ENCODE assay signal across 8 cellular contexts in the genomic region with DNA sequence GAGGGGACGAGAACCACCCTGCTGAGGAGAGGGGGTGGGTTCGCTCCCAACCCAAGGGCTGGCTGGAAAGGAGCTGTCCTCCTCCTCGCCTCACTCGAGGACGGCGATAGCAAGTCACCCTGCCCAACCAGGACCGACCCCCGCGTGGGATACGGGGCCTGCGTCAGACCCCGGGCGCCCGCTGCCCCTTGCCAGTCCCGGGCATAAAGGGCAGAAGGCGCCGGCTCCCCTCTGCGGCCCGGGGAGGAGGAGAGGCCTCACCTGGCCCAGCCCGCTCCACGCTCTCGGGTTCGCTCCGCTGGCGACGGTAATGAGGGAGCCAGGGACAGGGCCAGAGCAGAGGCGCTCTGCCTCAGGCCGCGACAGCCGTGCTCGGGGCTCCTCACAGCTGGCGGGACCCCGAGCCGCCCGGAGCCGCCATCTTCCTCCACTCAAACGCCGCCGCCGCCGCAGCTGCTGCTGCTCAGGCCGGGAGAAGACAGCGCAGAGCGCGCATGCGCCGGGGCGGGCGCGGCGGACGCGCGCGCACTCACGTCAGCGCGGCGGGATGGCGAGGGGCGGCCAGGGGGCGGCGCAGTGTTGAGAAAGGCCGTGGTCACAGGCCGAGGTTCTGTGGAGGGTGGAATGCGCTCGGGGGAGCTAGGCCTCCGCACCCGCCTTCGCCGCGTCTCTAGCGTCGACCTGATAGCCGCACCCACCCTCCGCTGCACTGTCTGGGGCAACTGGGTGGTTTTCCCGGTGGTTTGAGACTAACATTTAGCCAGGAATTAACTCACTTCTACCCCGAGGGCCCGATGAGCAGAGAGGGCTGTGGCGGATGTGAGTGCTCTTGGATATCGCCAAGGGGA. TPM values are rescaled to one million over a fixed set of nuclear protein-coding genes. Genes with fewer than 3 reads are reported as not detected.
DNase-seq lines count a peak whose midpoint lies in the region; ATAC-seq and TF ChIP-seq lines count a peak whose summit lies in the region.

A gene (minus strand): TSS at position 487 of the 848 bp plus-strand sequence. CDS start 37,062 bp downstream, outside the sequence.

- H3K36me3 Mint-ChIP-seq in activated T-cell treated with anti-CD3 and anti-CD28 coated beads, Interleukin-2, amount 50 U/mL, for 4 hours (ENCODE audit: insufficient read depth) = no peaks in the 10 kb centered on the region

- H3K9me3 ChIP-seq in KOPT-K1 (ENCODE audit: insufficient read depth, low read length, poor library complexity, severe bottlenecking) = no peaks in the 10 kb centered on the region
- H3K9me3 ChIP-seq in Panc1 (ENCODE audit: control insufficient read depth, insufficient read depth, low read depth, low read length) = no peaks in the 10 kb centered on the region
- H3K9me3 ChIP-seq in esophagus muscularis mucosa = no peaks in the 10 kb centered on the region

- WGBS in esophagus muscularis mucosa = 3% methylated on average over 6 of the region's 81 CpGs

- DNase-seq in DMS79 treated with DMSO at 0.1 percent for 48 hours (lab: John Stamatoyannopoulos, UW) = peak; percentile 96
- DNase-seq in Panc1 (ENCODE audit: low read depth, low spot score) = no peak
- peak; percentile 87 for DNase-seq in activated T-cell treated with anti-CD3 and anti-CD28 coated beads, Interleukin-2, amount 50 U/mL, for 4 hours
- DNase-seq in esophagus muscularis mucosa (ENCODE audit: extremely low spot score) = peak; percentile 96
- peak; percentile 93 for DNase-seq in myocyte (ENCODE audit: low read depth)
- peak; percentile 81 to 90 for DNase-seq in stimulated activated CD8-positive, alpha-beta memory T cell treated with anti-CD3 and anti-CD28 coated beads, Interleukin-7, amount 100 ng/mL, for 48 hours (ENCODE audit: extremely low read depth in 1 of 2, low read depth in 1 of 2)

- H3K4me1 Mint-ChIP-seq in activated T-cell treated with anti-CD3 and anti-CD28 coated beads, Interleukin-2, amount 50 U/mL, for 4 hours (ENCODE audit: low read depth) = peaks cover 34% of the 10 kb centered on the region

- H3K36me3 ChIP-seq in KOPT-K1 (ENCODE audit: insufficient read depth, low read length) (no peaks in the 10 kb centered on the region), Panc1 (ENCODE audit: control insufficient read depth, insufficient read depth, low read length) (no peaks in the 10 kb centered on the region; the same call in 1 of the 2 replicates), esophagus muscularis mucosa (no peaks in the 10 kb centered on the region)

- peaks cover 29% of the 10 kb centered on the region for H3K4me1 ChIP-seq in Panc1 (ENCODE audit: control insufficient read depth, insufficient read depth, low read length)
- H3K4me1 ChIP-seq in esophagus muscularis mucosa = peaks cover 22 to 42% (median 39%) of the 10 kb centered on the region in 4 donors

- peak; percentile 88 for ATAC-seq in GM21786 (IDR thresholded peaks at IDR 0.05; ENCODE audit: unreplicated experiment)
- peak; percentile 95 for ATAC-seq in Panc1
- ATAC-seq in activated T-cell treated with anti-CD3 and anti-CD28 coated beads, Interleukin-2, amount 50 U/mL, for 4 hours = peak; percentile 94

- intact Hi-C loops in Panc1 (cut with micrococcal nuclease; ENCODE audit: unreplicated experiment) (no loop called here), esophagus muscularis mucosa (cut with DNase I) (no loop called here)

- H3K4me3 ChIP-seq in Panc1 (ENCODE audit: low read depth in 2 of 2, low read length in 2 of 2) (peak within 1 kb of the TSS; percentile 75), esophagus muscularis mucosa (peak within 1 kb of the TSS; percentile 81 to 95 (median 86))

- no TSS peak for BruUV-seq in Panc1 (replicated peaks; lab: Mats Ljungman, UMichigan)

- H3K4me3 Mint-ChIP-seq in activated T-cell treated with anti-CD3 and anti-CD28 coated beads, Interleukin-2, amount 50 U/mL, for 4 hours = peak within 1 kb of the TSS; percentile 97

- no peak for TF ChIP-seq CTCF in Panc1 (IDR thresholded peaks at IDR 0.05)
- peak; percentile 47 to 52 (median 52) for TF ChIP-seq CTCF in esophagus muscularis mucosa (IDR thresholded peaks at IDR 0.05)

- CTCF ChIA-PET in Panc1 (lab: Charles Lee) = interaction anchor here (1.5 kb wide), 1 partner anchor 11 kb away, joined by 7 read pairs; no protein-coding TSS in a partner anchor

- no peaks in the 10 kb centered on the region for H3K27me3 Mint-ChIP-seq in activated T-cell treated with anti-CD3 and anti-CD28 coated beads, Interleukin-2, amount 50 U/mL, for 4 hours (ENCODE audit: low read depth)

- peak within 1 kb of the TSS; percentile 87 for H3K27ac ChIP-seq in KOPT-K1 (ENCODE audit: low read depth, low read length, poor library complexity, severe bottlenecking)
- peak within 1 kb of the TSS; percentile 97 for H3K27ac ChIP-seq in Panc1 (ENCODE audit: low read length)
- H3K27ac ChIP-seq in esophagus muscularis mucosa (replicated peaks in 1 of 4) = peak within 1 kb of the TSS; percentile 93 to 97 (median 97)

- TF ChIP-seq EP300 in esophagus muscularis mucosa (IDR thresholded peaks at IDR 0.05) = no peak

- POLR2A ChIA-PET in Panc1 (lab: Charles Lee) = interaction anchor here (0.6 kb wide), 3 partner anchors 11 to 23 kb away, joined by 3 to 8 read pairs (median 4); no protein-coding TSS in a partner anchor

- TF ChIP-seq POLR2A in esophagus muscularis mucosa (IDR thresholded peaks at IDR 0.05; ENCODE audit: low read depth) = peak; percentile 63

- H3K9me3 Mint-ChIP-seq in activated T-cell treated with anti-CD3 and anti-CD28 coated beads, Interleukin-2, amount 50 U/mL, for 4 hours = no peaks in the 10 kb centered on the region

- H3K27me3 ChIP-seq in Panc1 (ENCODE audit: control insufficient read depth, insufficient read depth, low read length) = no peaks in the 10 kb centered on the region
- H3K27me3 ChIP-seq in esophagus muscularis mucosa = no peaks in the 10 kb centered on the region

- in situ Hi-C loops in Panc1 (cut with HindIII; ENCODE audit: low pct_unique_long_range_greater_than_20kb, low sequenced_read_pairs) = no loop called here

RNA-seq across cellular contexts. Expression of the gene that starts here (rescaled TPM):
- total RNA-seq in Panc1 (2021; ENCODE audit: unreplicated experiment) (25.7 TPM), esophagus muscularis mucosa (10 to 100 TPM; 22.0 to 52.6 (median 35.3) TPM), myocyte (14.8 and 17.7 TPM in 2 replicates)
- polyA plus RNA-seq in Panc1 (2012; ENCODE audit: insufficient read length) = 14.2 TPM
- total RNA-seq in activated T-cell treated with anti-CD3 and anti-CD28 coated beads, Interleukin-2, amount 50 U/mL, for 4 hours = 10 to 100 TPM; 12.4 to 14.3 (median 13.4) TPM
- polyA plus RNA-seq in myocyte (2012) = 14.9 TPM
